ENCODE assay signal across 5 cellular contexts in the genomic region with DNA sequence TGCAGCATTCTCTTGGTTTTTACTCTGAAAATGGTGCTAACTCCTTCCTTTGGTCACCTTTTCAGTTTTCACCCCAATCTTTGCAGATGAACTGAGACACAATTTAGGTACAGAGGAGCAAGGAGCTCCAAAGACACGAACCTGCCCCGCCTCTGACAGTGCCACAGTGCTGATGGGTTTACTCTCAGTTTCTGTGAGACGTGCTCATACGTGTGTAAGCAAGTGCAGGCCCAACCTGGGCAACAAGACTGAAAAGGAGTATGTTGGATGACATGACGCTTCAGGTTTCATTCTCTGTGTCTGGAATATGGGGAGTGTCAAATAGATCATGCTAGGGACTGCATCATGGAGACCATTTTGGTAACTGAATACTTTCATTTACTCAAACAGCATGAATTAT.
"Had no signal": no experiment of that assay in that cellular context is flagged by ENCODE, and none has a peak within 500 bp of the region (broad histone marks: within the 10 kb centered on the region; RNA-seq: fewer than 3 reads in every experiment).

No MANE protein-coding gene starts in this region.

- ATAC-seq: HepG2, K562 had no signal

- DNase-seq: IMR-90, KBM-7 had no signal

- H3K4me3 ChIP-seq: K562 had no signal

- H3K27ac ChIP-seq: HL-60 had no signal
